Comparison of ENCODE assay signal across 8 cellular contexts in genomic region chr10:90871761-90872647, GRCh38. TPM values are rescaled to one million over a fixed set of nuclear protein-coding genes. Genes with fewer than 3 reads are reported as not detected.
DNase-seq lines count a peak whose midpoint lies in the region; ATAC-seq and TF ChIP-seq lines count a peak whose summit lies in the region.

RPP30 (plus strand) TSS chr10:90871974; CDS start chr10:90871987, 13 bp downstream.

- H3K27ac ChIP-seq in ascending aorta (peak within 1 kb of the TSS; percentile 44 to 69), right cardiac atrium (ENCODE audit: low read length) (peak within 1 kb of the TSS; percentile 53), rectal smooth muscle tissue (ENCODE audit: low read depth, low read length) (peak within 1 kb of the TSS; percentile 60), aorta (ENCODE audit: low read depth in 1 of 2, low read length in 2 of 2) (no peak within 1 kb of the TSS)

- H3K4me1 Mint-ChIP-seq in T-helper 2 cell treated with Interferon-gamma antibody and Interleukin-4, amounts not matched to agents 5 μg/mL and 100 μg/mL, for 36 hours (ENCODE audit: low read depth), result peaks cover 25% of the 10 kb centered on the region

- no peak for TF ChIP-seq CTCF in ascending aorta (IDR thresholded peaks at IDR 0.05)

- H3K27me3 ChIP-seq in ascending aorta, result no peaks in the 10 kb centered on the region
- H3K27me3 ChIP-seq in right cardiac atrium (ENCODE audit: control insufficient read depth, insufficient read depth), result no peaks in the 10 kb centered on the region
- peaks cover 2% of the 10 kb centered on the region for H3K27me3 ChIP-seq in rectal smooth muscle tissue (ENCODE audit: control insufficient read depth, insufficient read depth, low read length)
- no peaks in the 10 kb centered on the region for H3K27me3 ChIP-seq in aorta (ENCODE audit: control insufficient read depth in 1 of 2, insufficient read depth in 2 of 2, low read length in 1 of 2)

- peak within 1 kb of the TSS; percentile 90 for H3K27ac Mint-ChIP-seq in T-helper 2 cell treated with Interferon-gamma antibody and Interleukin-4, amounts not matched to agents 5 μg/mL and 100 μg/mL, for 36 hours

- ATAC-seq in GM18498 (IDR thresholded peaks at IDR 0.05; ENCODE audit: unreplicated experiment) (peak; percentile 97), HG02798 (IDR thresholded peaks at IDR 0.05; ENCODE audit: poor library complexity, unreplicated experiment) (peak; percentile 99), right cardiac atrium (peak; percentile 99), aorta (ENCODE audit: low FRiP score) (peak; percentile 98)

- H3K4me3 ChIP-seq in ascending aorta, result peak within 1 kb of the TSS; percentile 73 to 87
- H3K4me3 ChIP-seq in right cardiac atrium (ENCODE audit: low read length), result peak within 1 kb of the TSS; percentile 93
- H3K4me3 ChIP-seq in rectal smooth muscle tissue (ENCODE audit: low read length), result peak within 1 kb of the TSS; percentile 86
- H3K4me3 ChIP-seq in aorta (ENCODE audit: low read length in 2 of 2), result peak within 1 kb of the TSS; percentile 59 to 76

- H3K4me3 Mint-ChIP-seq in T-helper 2 cell treated with Interferon-gamma antibody and Interleukin-4, amounts not matched to agents 5 μg/mL and 100 μg/mL, for 36 hours, result peak within 1 kb of the TSS; percentile 100

- intact Hi-C loops in ascending aorta (cut with DNase I) (loop anchor here (2.0 kb wide), 1 partner anchor 1077 kb away; no protein-coding TSS in a partner anchor), right cardiac atrium (cut with DNase I) (no loop called here), aorta (cut with DNase I) (no loop called here)

- under 1% methylated on average over 43 of the region's 43 CpGs for WGBS in right cardiac atrium
- WGBS in aorta, 2 donors, result 0 to 1% methylated on average over 43 of the region's 43 CpGs

- H3K36me3 ChIP-seq in ascending aorta, result peaks cover 14 to 16% of the 10 kb centered on the region in 2 donors
- peaks cover 3% of the 10 kb centered on the region for H3K36me3 ChIP-seq in rectal smooth muscle tissue (ENCODE audit: control insufficient read depth, insufficient read depth, low read length)
- H3K36me3 ChIP-seq in aorta (ENCODE audit: control insufficient read depth in 1 of 2, insufficient read depth in 2 of 2, low read length in 1 of 2), result peaks cover 0 to 4% of the 10 kb centered on the region in 2 donors

- peaks cover 12% of the 10 kb centered on the region for H3K36me3 Mint-ChIP-seq in T-helper 2 cell treated with Interferon-gamma antibody and Interleukin-4, amounts not matched to agents 5 μg/mL and 100 μg/mL, for 36 hours (ENCODE audit: low read depth)

- peak; percentile 30 for DNase-seq in NCI-H1436 treated with DMSO at 0.1 percent for 48 hours (lab: John Stamatoyannopoulos, UW)
- peak; percentile 86 for DNase-seq in T-helper 2 cell treated with Interferon-gamma antibody and Interleukin-4, amounts not matched to agents 5 μg/mL and 100 μg/mL, for 36 hours (ENCODE audit: low spot score)
- peak; percentile 38 to 91 for DNase-seq in ascending aorta (ENCODE audit: low spot score in 2 of 2)
- peak; percentile 84 to 95 (median 93) for DNase-seq in right cardiac atrium
- peak; percentile 90 to 94 for DNase-seq in aorta

- H3K9ac ChIP-seq in rectal smooth muscle tissue (ENCODE audit: low read length), result peak within 1 kb of the TSS; percentile 49

- H3K9me3 Mint-ChIP-seq in T-helper 2 cell treated with Interferon-gamma antibody and Interleukin-4, amounts not matched to agents 5 μg/mL and 100 μg/mL, for 36 hours, result peaks cover 9% of the 10 kb centered on the region

- peaks cover 0 to 10% of the 10 kb centered on the region in 2 donors for H3K4me1 ChIP-seq in ascending aorta
- peaks cover 3% of the 10 kb centered on the region for H3K4me1 ChIP-seq in right cardiac atrium (ENCODE audit: control insufficient read depth, insufficient read depth, low read length)
- peaks cover 5% of the 10 kb centered on the region for H3K4me1 ChIP-seq in rectal smooth muscle tissue (ENCODE audit: control insufficient read depth, insufficient read depth, low read length)
- H3K4me1 ChIP-seq in aorta (ENCODE audit: control insufficient read depth in 1 of 2, insufficient read depth in 2 of 2, low read length in 2 of 2), result peaks cover 0 to 4% of the 10 kb centered on the region in 2 donors

- H3K9me3 ChIP-seq in ascending aorta (peaks cover 0 to 6% of the 10 kb centered on the region in 2 donors), right cardiac atrium (ENCODE audit: control insufficient read depth, low read length) (no peaks in the 10 kb centered on the region), aorta (ENCODE audit: control insufficient read depth, low read length) (no peaks in the 10 kb centered on the region)

- H3K27me3 Mint-ChIP-seq in T-helper 2 cell treated with Interferon-gamma antibody and Interleukin-4, amounts not matched to agents 5 μg/mL and 100 μg/mL, for 36 hours (ENCODE audit: low read depth), result peaks cover 20% of the 10 kb centered on the region

RNA-seq across cellular contexts. Expression of gene RPP30, which starts in this region (rescaled TPM):
- total RNA-seq in ascending aorta, result 141 TPM
- total RNA-seq in right cardiac atrium, result 10 to 100 TPM; 26.9 to 35.5 (median 31.5) TPM
- 40.1 TPM for polyA plus RNA-seq in right cardiac atrium
- total RNA-seq in aorta, result 10 to 100 TPM; 25.2 to 28.0 TPM
- polyA plus RNA-seq in aorta, result 10 to 100 TPM; 28.3 to 42.6 TPM

Comparison
In these comparisons a context has a peak if more than half of its experiments do, and no peak if none do; other contexts are left out.
1. DNase-seq: peak in every context shown above with its lines; median percentile 93 in right cardiac atrium; 92 in aorta; 86 in T-helper 2 cell treated with Interferon-gamma antibody and Interleukin-4, amounts not matched to agents 5 μg/mL and 100 μg/mL, for 36 hours; 64 in ascending aorta; 30 in NCI-H1436 treated with DMSO at 0.1 percent for 48 hours.
2. H3K27ac ChIP-seq: peak in ascending aorta (2 of 2), right cardiac atrium (single experiment) and rectal smooth muscle tissue (single experiment); none in aorta (0 of 2).
3. Peak in every context shown above with its lines, with median percentiles within 50 percentile points of each other: ATAC-seq and H3K4me3 ChIP-seq.